22 cellular contexts compared by ENCODE assay signal in genomic region chr7:158373761-158374545, GRCh38.
DNase-seq lines count a peak whose midpoint lies in the region; ATAC-seq and TF ChIP-seq lines count a peak whose summit lies in the region.
"Had no signal": no experiment of that assay in that cellular context is flagged by ENCODE, and none has a peak within 500 bp of the region (broad histone marks: within the 10 kb centered on the region; RNA-seq: fewer than 3 reads in every experiment).

No MANE protein-coding gene starts in this region.

- H3K36me3 Mint-ChIP-seq in MCF 10A (ENCODE audit: insufficient read depth, unreplicated experiment) (peaks cover 18% of the 10 kb centered on the region), T-helper 17 cell (ENCODE audit: low read depth) (no peaks in the 10 kb centered on the region)
- H3K36me3 Mint-ChIP-seq in activated naive CD4-positive, alpha-beta T cell treated with anti-CD3 and anti-CD28 coated beads, Interleukin-2, amount 50 U/mL, for 72 hours: peaks cover 0 to 5% of the 10 kb centered on the region in 2 donors
- H3K36me3 Mint-ChIP-seq: memory B cell had no signal

- no peaks in the 10 kb centered on the region for H3K9me3 Mint-ChIP-seq in MCF 10A (ENCODE audit: unreplicated experiment)
- H3K9me3 Mint-ChIP-seq in activated naive CD4-positive, alpha-beta T cell treated with anti-CD3 and anti-CD28 coated beads, Interleukin-2, amount 50 U/mL, for 72 hours: peaks cover 0 to 3% of the 10 kb centered on the region in 2 donors
- H3K9me3 Mint-ChIP-seq: CD4-positive, alpha-beta T cell; T-helper 2 cell treated with Interferon-gamma antibody and Interleukin-4, amounts not matched to agents 5 μg/mL and 100 μg/mL, for 36 hours had no signal

- no peak for TF ChIP-seq POLR2A in breast epithelium (IDR thresholded peaks at IDR 0.05)

- H3K4me1 Mint-ChIP-seq in MCF 10A (ENCODE audit: insufficient read depth, unreplicated experiment): peaks cover 34% of the 10 kb centered on the region
- peaks cover 14% of the 10 kb centered on the region for H3K4me1 Mint-ChIP-seq in T-helper 17 cell
- H3K4me1 Mint-ChIP-seq: GM23338, memory B cell had no signal

- no peaks in the 10 kb centered on the region for H3K36me3 ChIP-seq in breast epithelium
- H3K36me3 ChIP-seq in upper lobe of right lung: no peaks in the 10 kb centered on the region

- H3K4me3 ChIP-seq in breast epithelium: no peak overlapping the region
- no peak overlapping the region for H3K4me3 ChIP-seq in upper lobe of right lung
- H3K4me3 ChIP-seq: body of pancreas, GM23338 had no signal

- intact Hi-C loops in MCF 10A (cut with micrococcal nuclease): no loop called here
- intact Hi-C loops in breast epithelium (cut with DNase I; ENCODE audit: low total_unique reads): no loop called here
- intact Hi-C loops in upper lobe of right lung (cut with DNase I): no loop called here

- BruUV-seq in MCF 10A (replicated peaks; lab: Mats Ljungman, UMichigan): TSS peak; percentile 95

- DNase-seq in MCF 10A (ENCODE audit: unreplicated experiment) (peak; percentile 65), breast epithelium (ENCODE audit: low spot score in 2 of 2) (no peak), T-helper 17 cell (no peak), upper lobe of right lung (peak; percentile 48), glomerular visceral epithelial cell (ENCODE audit: extremely low spot score) (no peak)
- DNase-seq in stimulated activated CD4-positive, alpha-beta T cell treated with anti-CD3 and anti-CD28 coated beads, Interleukin-15, amount 100 ng/mL, for 24 hours: no peak
- DNase-seq in activated naive CD4-positive, alpha-beta T cell treated with anti-CD3 and anti-CD28 coated beads, Interleukin-2, amount 50 U/mL, for 72 hours (ENCODE audit: low spot score in 2 of 2): no peak
- DNase-seq: activated T-cell treated with anti-CD3 and anti-CD28 coated beads for 4 hours; body of pancreas; CD4-positive, alpha-beta T cell; effector CD4-positive, alpha-beta T cell; foreskin fibroblast; Karpas-422; NCI-H1048; NCI-H1694; RPMI8226; stimulated activated naive CD8-positive, alpha-beta T cell treated with anti-CD3 and anti-CD28 coated beads, Interleukin-15, amount 100 ng/mL, for 72 hours had no signal

- H3K4me1 ChIP-seq in breast epithelium (no peaks in the 10 kb centered on the region), upper lobe of right lung (no peaks in the 10 kb centered on the region)

- no peak for TF ChIP-seq CTCF in MCF 10A (IDR thresholded peaks at IDR 0.05; ENCODE audit: unreplicated experiment)
- TF ChIP-seq CTCF in breast epithelium (IDR thresholded peaks at IDR 0.05): no peak
- TF ChIP-seq CTCF in upper lobe of right lung (IDR thresholded peaks at IDR 0.05): no peak

- H3K27ac Mint-ChIP-seq in MCF 10A (ENCODE audit: low read depth, unreplicated experiment) (peak overlapping the region; percentile 95), T-helper 17 cell (peak overlapping the region; percentile 93)
- H3K27ac Mint-ChIP-seq in activated naive CD4-positive, alpha-beta T cell treated with anti-CD3 and anti-CD28 coated beads, Interleukin-2, amount 50 U/mL, for 72 hours: no peak overlapping the region
- H3K27ac Mint-ChIP-seq: CD4-positive, alpha-beta T cell; GM23338; memory B cell; stimulated activated naive CD8-positive, alpha-beta T cell treated with anti-CD3 and anti-CD28 coated beads, Interleukin-15, amount 100 ng/mL, for 72 hours; T-helper 2 cell treated with Interferon-gamma antibody and Interleukin-4, amounts not matched to agents 5 μg/mL and 100 μg/mL, for 36 hours had no signal

- peak overlapping the region; percentile 64 for H3K4me3 Mint-ChIP-seq in MCF 10A (ENCODE audit: unreplicated experiment)
- no peak overlapping the region for H3K4me3 Mint-ChIP-seq in T-helper 17 cell
- H3K4me3 Mint-ChIP-seq: CD4-positive, alpha-beta T cell; GM23338; memory B cell; stimulated activated naive CD8-positive, alpha-beta T cell treated with anti-CD3 and anti-CD28 coated beads, Interleukin-15, amount 100 ng/mL, for 72 hours; T-helper 2 cell treated with Interferon-gamma antibody and Interleukin-4, amounts not matched to agents 5 μg/mL and 100 μg/mL, for 36 hours had no signal

- H3K27ac ChIP-seq in breast epithelium (no peak overlapping the region), upper lobe of right lung (no peak overlapping the region)
- H3K27ac ChIP-seq: body of pancreas, HL-60 had no signal

- POLR2A ChIA-PET in MCF 10A (lab: Yijun Ruan, JAX): interaction anchor here (0.7 to 2.8 kb wide), 5 partner anchors 26 to 130 kb away, joined by 3 to 22 read pairs (median 4); no protein-coding TSS in a partner anchor

- CTCF ChIA-PET in MCF 10A (lab: Yijun Ruan, JAX): interaction anchor here (1.7 kb wide), 1 partner anchor 25 kb away, joined by 4 read pairs; no protein-coding TSS in a partner anchor

- peaks cover 16% of the 10 kb centered on the region for H3K27me3 Mint-ChIP-seq in MCF 10A (ENCODE audit: insufficient read depth, unreplicated experiment)
- peaks cover 15% of the 10 kb centered on the region for H3K27me3 Mint-ChIP-seq in T-helper 17 cell

- ATAC-seq in T-helper 17 cell: no peak
- peak; percentile 27 for ATAC-seq in esophagus mucosa
- no peak for ATAC-seq in upper lobe of right lung
- ATAC-seq in activated naive CD4-positive, alpha-beta T cell treated with anti-CD3 and anti-CD28 coated beads, Interleukin-2, amount 50 U/mL, for 72 hours: no peak
- ATAC-seq: body of pancreas; GM23338; stimulated activated naive CD8-positive, alpha-beta T cell treated with anti-CD3 and anti-CD28 coated beads, Interleukin-15, amount 100 ng/mL, for 72 hours had no signal

- no peaks in the 10 kb centered on the region for H3K9me3 ChIP-seq in breast epithelium
- no peaks in the 10 kb centered on the region for H3K9me3 ChIP-seq in T-helper 17 cell (ENCODE audit: control insufficient read depth, low read length, poor library complexity, severe bottlenecking)
- no peaks in the 10 kb centered on the region for H3K9me3 ChIP-seq in upper lobe of right lung
- H3K9me3 ChIP-seq: body of pancreas had no signal

- H3K27me3 ChIP-seq in breast epithelium (peaks cover 0 to 17% of the 10 kb centered on the region in 2 donors), upper lobe of right lung (no peaks in the 10 kb centered on the region)
- H3K27me3 ChIP-seq: body of pancreas had no signal

Comparison
In these comparisons a context has a peak if more than half of its experiments do, and no peak if none do; other contexts are left out.
1. DNase-seq: peak in MCF 10A (single experiment) and upper lobe of right lung (single experiment); none in breast epithelium (0 of 2), T-helper 17 cell (0 of 3), stimulated activated CD4-positive, alpha-beta T cell treated with anti-CD3 and anti-CD28 coated beads, Interleukin-15, amount 100 ng/mL, for 24 hours (single experiment), glomerular visceral epithelial cell (single experiment) and activated naive CD4-positive, alpha-beta T cell treated with anti-CD3 and anti-CD28 coated beads, Interleukin-2, amount 50 U/mL, for 72 hours (0 of 2).
2. H3K27ac Mint-ChIP-seq: peak in MCF 10A (single experiment) and T-helper 17 cell (single experiment); none in activated naive CD4-positive, alpha-beta T cell treated with anti-CD3 and anti-CD28 coated beads, Interleukin-2, amount 50 U/mL, for 72 hours (0 of 2).